In the genomic region with DNA sequence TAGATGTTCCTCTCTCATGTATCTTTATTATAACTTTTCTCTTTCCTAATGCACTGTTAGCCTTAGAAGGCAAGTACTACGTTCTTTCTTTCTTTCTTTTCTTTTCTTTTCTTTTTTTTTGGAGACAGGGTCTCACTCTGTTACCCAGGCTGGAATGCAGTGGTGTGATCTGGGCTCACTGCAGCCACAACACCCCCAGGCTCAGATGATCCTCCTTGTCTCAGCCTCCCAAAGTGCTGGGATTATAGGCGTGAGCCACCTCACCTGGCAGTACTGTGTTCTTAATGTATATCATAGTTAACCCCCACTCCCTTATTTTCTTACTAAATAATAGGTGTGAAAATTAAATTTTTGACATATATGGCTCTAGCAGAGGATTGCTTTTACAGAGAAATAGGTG, we compare ENCODE assay signal across 19 cellular contexts. TPM values are rescaled to one million over a fixed set of nuclear protein-coding genes. Genes with fewer than 3 reads are reported as not detected.
DNase-seq lines count a peak whose midpoint lies in the region; ATAC-seq and TF ChIP-seq lines count a peak whose summit lies in the region.
"Had no signal": no experiment of that assay in that cellular context is flagged by ENCODE, and none has a peak within 500 bp of the region (broad histone marks: within the 10 kb centered on the region; RNA-seq: fewer than 3 reads in every experiment).

No MANE protein-coding gene starts in this region.

- H3K4me3 Mint-ChIP-seq in GM23338, result no peak overlapping the region
- no peak overlapping the region for H3K4me3 Mint-ChIP-seq in activated B cell treated with CpG ODN at 0.5 μM for 24 hours
- H3K4me3 Mint-ChIP-seq in stimulated activated memory B cell treated with anti-CD40 and anti-IgM and Interleukin-4, amounts not matched to agents 10 μg/mL and 1 μg/mL and 100 μg/mL, for 72 hours, result no peak overlapping the region

- H3K27ac Mint-ChIP-seq in GM23338 (peak overlapping the region; percentile 57; the same call in 1 of the 2 replicates), activated B cell treated with CpG ODN at 0.5 μM for 24 hours (peak overlapping the region; percentile 41)
- H3K27ac Mint-ChIP-seq in stimulated activated memory B cell treated with anti-CD40 and anti-IgM and Interleukin-4, amounts not matched to agents 10 μg/mL and 1 μg/mL and 100 μg/mL, for 72 hours, result peak overlapping the region; percentile 59

- H3F3A ChIP-seq in GM23338 (replicated peaks; ENCODE audit: low read depth), result peaks cover 4% of the 10 kb centered on the region; the same call in 1 of the 2 replicates

- H3K27ac ChIP-seq in GM23338 (ENCODE audit: low read depth) (peak overlapping the region; percentile 86), lower lobe of right lung (peak overlapping the region; percentile 74), sigmoid colon (no peak overlapping the region)
- H3K27ac ChIP-seq: KMS-11 had no signal

- no peaks in the 10 kb centered on the region for H3K9me3 ChIP-seq in lower lobe of right lung
- no peaks in the 10 kb centered on the region for H3K9me3 ChIP-seq in sigmoid colon
- H3K9me3 ChIP-seq: pancreas had no signal

- H3K9me3 Mint-ChIP-seq in GM23338, result peaks cover 6% of the 10 kb centered on the region; the same call in 1 of the 3 replicates
- peaks cover 2% of the 10 kb centered on the region for H3K9me3 Mint-ChIP-seq in activated B cell treated with CpG ODN at 0.5 μM for 24 hours
- peaks cover 6% of the 10 kb centered on the region for H3K9me3 Mint-ChIP-seq in stimulated activated memory B cell treated with anti-CD40 and anti-IgM and Interleukin-4, amounts not matched to agents 10 μg/mL and 1 μg/mL and 100 μg/mL, for 72 hours

- peaks cover 5% of the 10 kb centered on the region for H3K27me3 Mint-ChIP-seq in GM23338 (ENCODE audit: insufficient read depth, low read depth, poor library complexity)
- H3K27me3 Mint-ChIP-seq in activated B cell treated with CpG ODN at 0.5 μM for 24 hours, result no peaks in the 10 kb centered on the region
- no peaks in the 10 kb centered on the region for H3K27me3 Mint-ChIP-seq in stimulated activated memory B cell treated with anti-CD40 and anti-IgM and Interleukin-4, amounts not matched to agents 10 μg/mL and 1 μg/mL and 100 μg/mL, for 72 hours

- H2AFZ ChIP-seq in GM23338, result no peak overlapping the region

- intact Hi-C loops in activated B cell treated with CpG ODN at 0.5 μM for 24 hours (cut with micrococcal nuclease), result no loop called here
- intact Hi-C loops in lower lobe of right lung (cut with DNase I), result no loop called here
- intact Hi-C loops in sigmoid colon (cut with DNase I), result no loop called here

- TF ChIP-seq CTCF in GM23338 (conservative IDR thresholded peaks at IDR 0.05; ENCODE audit: low read depth in 2 of 2) (no peak), activated B cell treated with CpG ODN at 0.5 μM for 24 hours (IDR thresholded peaks at IDR 0.05) (no peak), lower lobe of right lung (IDR thresholded peaks at IDR 0.05) (no peak), sigmoid colon (IDR thresholded peaks at IDR 0.05) (no peak)

- WGBS in sigmoid colon, 2 donors, result 88 to 92% methylated on average over 2 of the region's 2 CpGs

- H3K36me3 ChIP-seq in GM23338 (ENCODE audit: insufficient read depth) (no peaks in the 10 kb centered on the region), lower lobe of right lung (peaks cover 4% of the 10 kb centered on the region), sigmoid colon (no peaks in the 10 kb centered on the region)
- H3K36me3 ChIP-seq: pancreas had no signal

- no peaks in the 10 kb centered on the region for H4K20me1 ChIP-seq in GM23338 (replicated peaks; ENCODE audit: insufficient read depth)

- ATAC-seq in GM23338, result peak; percentile 12; the same call in 1 of the 3 replicates
- no peak for ATAC-seq in activated B cell treated with CpG ODN at 0.5 μM for 24 hours (ENCODE audit: low read depth)
- no peak for ATAC-seq in lower lobe of right lung
- ATAC-seq in stimulated activated memory B cell treated with anti-CD40 and anti-IgM and Interleukin-4, amounts not matched to agents 10 μg/mL and 1 μg/mL and 100 μg/mL, for 72 hours, result no peak
- ATAC-seq: pancreas had no signal

- peak overlapping the region; percentile 8 for H3K4me2 ChIP-seq in GM23338
- H3K4me2 ChIP-seq: KMS-11 had no signal

- H3K9me2 ChIP-seq in GM23338 (ENCODE audit: insufficient read depth), result no peaks in the 10 kb centered on the region

- no peak for DNase-seq in GM23338 (ENCODE audit: low spot score)
- DNase-seq in activated B cell treated with CpG ODN at 0.5 μM for 24 hours, result no peak
- DNase-seq in lower lobe of right lung, result no peak
- no peak for DNase-seq in Kasumi-1 (lab: John Stamatoyannopoulos, UW)
- no peak for DNase-seq in sigmoid colon
- DNase-seq in NCI-H1048 (lab: John Stamatoyannopoulos, UW), result no peak
- no peak for DNase-seq in midbrain (lab: John Stamatoyannopoulos, UW)
- DNase-seq: activated CD4-positive, alpha-beta T cell treated with anti-CD3 and anti-CD28 coated beads, Interleukin-2, amount 50 U/mL, for 48 hours; activated T-cell treated with anti-CD3 and anti-CD28 coated beads, Interleukin-2, amount 50 U/mL, for 1 hour; DMS153; hippocampal formation; NCI-H1417; NCI-H2171 treated with DMSO at 0.1 percent for 48 hours; NCI-H774; pancreas; stimulated activated CD4-positive, alpha-beta T cell treated with anti-CD3 and anti-CD28 coated beads, Interleukin-4, amount 100 ng/mL, for 24 hours; stimulated activated CD8-positive, alpha-beta memory T cell treated with anti-CD3 and anti-CD28 coated beads, Interleukin-4, amount 100 ng/mL, for 48 hours had no signal

- H3K4me1 ChIP-seq in GM23338 (ENCODE audit: insufficient read depth), result peaks cover 60% of the 10 kb centered on the region
- H3K4me1 ChIP-seq in lower lobe of right lung, result peaks cover 86% of the 10 kb centered on the region
- peaks cover 0 to 72% (median 56%) of the 10 kb centered on the region in 4 donors for H3K4me1 ChIP-seq in sigmoid colon

- no peak for TF ChIP-seq POLR2A in sigmoid colon (IDR thresholded peaks at IDR 0.05)

- TF ChIP-seq EP300 in sigmoid colon (IDR thresholded peaks at IDR 0.05), result no peak

- CTCF ChIA-PET in activated B cell treated with CpG ODN at 0.5 μM for 24 hours (lab: Charles Lee), result no interaction called here

- no peak overlapping the region for H3K4me3 ChIP-seq in GM23338
- H3K4me3 ChIP-seq in lower lobe of right lung, result no peak overlapping the region
- no peak overlapping the region for H3K4me3 ChIP-seq in sigmoid colon
- H3K4me3 ChIP-seq: pancreas had no signal

- H3K27me3 ChIP-seq in GM23338 (ENCODE audit: insufficient read depth), result no peaks in the 10 kb centered on the region
- no peaks in the 10 kb centered on the region for H3K27me3 ChIP-seq in lower lobe of right lung (ENCODE audit: low read depth)
- H3K27me3 ChIP-seq in sigmoid colon, result no peaks in the 10 kb centered on the region
- H3K27me3 ChIP-seq: pancreas had no signal

- H3K4me1 Mint-ChIP-seq in GM23338 (peaks cover 61% of the 10 kb centered on the region), activated B cell treated with CpG ODN at 0.5 μM for 24 hours (peaks cover 77% of the 10 kb centered on the region)
- peaks cover 82% of the 10 kb centered on the region for H3K4me1 Mint-ChIP-seq in stimulated activated memory B cell treated with anti-CD40 and anti-IgM and Interleukin-4, amounts not matched to agents 10 μg/mL and 1 μg/mL and 100 μg/mL, for 72 hours

- H3K36me3 Mint-ChIP-seq in GM23338 (ENCODE audit: low read depth) (peaks cover 14% of the 10 kb centered on the region), activated B cell treated with CpG ODN at 0.5 μM for 24 hours (ENCODE audit: low read depth) (peaks cover 26% of the 10 kb centered on the region)
- peaks cover 63% of the 10 kb centered on the region for H3K36me3 Mint-ChIP-seq in stimulated activated memory B cell treated with anti-CD40 and anti-IgM and Interleukin-4, amounts not matched to agents 10 μg/mL and 1 μg/mL and 100 μg/mL, for 72 hours

- peaks cover 87% of the 10 kb centered on the region for H3K79me2 ChIP-seq in GM23338 (replicated peaks; ENCODE audit: insufficient read depth)

- POLR2A ChIA-PET in activated B cell treated with CpG ODN at 0.5 μM for 24 hours (lab: Charles Lee), result no interaction called here

RNA-seq across cellular contexts. Expression of a gene that starts 23.1 kb away (rescaled TPM):
- 136 and 159 TPM in 2 replicates for total RNA-seq in GM23338 (2014; rRNA removed; shearing (Covaris generic))
- 92.7 and 92.9 TPM in 2 replicates for polyA plus RNA-seq in GM23338 (2016; fragmentation: Nextera tagmentation; extraction: Ambion mirVana)
- total RNA-seq in activated B cell treated with CpG ODN at 0.5 μM for 24 hours, result 187 and 227 TPM in 2 replicates
- total RNA-seq in lower lobe of right lung, result 265 TPM
- total RNA-seq in sigmoid colon, result 100 to 1,000 TPM; 135 to 283 (median 183) TPM
- 100 to 1,000 TPM in 1 of 3 donors, 10 to 100 TPM in 2; 96.7 to 120 (median 97.6) TPM for polyA plus RNA-seq in sigmoid colon

RNA-seq across cellular contexts. Expression of a gene that starts 59.1 kb away (rescaled TPM):
- total RNA-seq in GM23338 (2014; rRNA removed; shearing (Covaris generic)), result 1.5 and 1.8 TPM in 2 replicates
- polyA plus RNA-seq in GM23338 (2016; fragmentation: Nextera tagmentation; extraction: Ambion mirVana) (0.45 and 0.54 TPM in 2 replicates), sigmoid colon (1 to 10 TPM; 1.4 to 4.0 (median 1.8) TPM)
- total RNA-seq in activated B cell treated with CpG ODN at 0.5 μM for 24 hours (1.3 and 2.9 TPM in 2 replicates), lower lobe of right lung (5.5 TPM), sigmoid colon (1 to 10 TPM; 1.5 to 4.3 (median 2.5) TPM)

Comparison
In these comparisons a context has a peak if more than half of its experiments do, and no peak if none do; other contexts are left out.
1. H3K27ac ChIP-seq: peak in GM23338 (single experiment) and lower lobe of right lung (single experiment); none in sigmoid colon (0 of 4).
2. Peak in every context shown above with its lines, with median percentiles within 50 percentile points of each other: H3K27ac Mint-ChIP-seq.